ENCODE assay signal across 9 cellular contexts in genomic region chr6:144149558-144149893, GRCh38. TPM values are rescaled to one million over a fixed set of nuclear protein-coding genes. Genes with fewer than 3 reads are reported as not detected.
A peak's percentile ranks its signal among the peaks of the same experiment; 100 is the strongest.
DNase-seq lines count a peak whose midpoint lies in the region; ATAC-seq, FAIRE-seq and TF ChIP-seq lines count a peak whose summit lies in the region.
"Had no signal": no experiment of that assay in that cellular context is flagged by ENCODE, and none has a peak within 500 bp of the region (broad histone marks: within the 10 kb centered on the region; RNA-seq: fewer than 3 reads in every experiment).

No MANE protein-coding gene starts in this region.

- H3K27me3 ChIP-seq in K562 (ENCODE audit: control insufficient read depth in 2 of 2, insufficient read depth in 2 of 2, low read length in 2 of 2) (peaks cover 17 to 29% of the 10 kb centered on the region in 2 experiments; a peak in 4 of 5 replicates), small intestine (ENCODE audit: control insufficient read depth in 2 of 2, insufficient read depth in 2 of 2, low read length in 2 of 2) (no peaks in the 10 kb centered on the region)

- H3K4me3 ChIP-seq in K562: peak overlapping the region; percentile 51; the same call in 1 of the 2 replicates
- peak overlapping the region in 1 of 2 donors; percentile 71 for H3K4me3 ChIP-seq in small intestine (ENCODE audit: low read depth in 1 of 2, low read length in 2 of 2)

- FAIRE-seq in K562 (lab: Jason Lieb, UNC) (no peak), small intestine (lab: Jason Lieb, UNC) (no peak)
- FAIRE-seq: G401.6 had no signal

- H3K27ac ChIP-seq in K562 (ENCODE audit: extremely low read depth, low read depth, low read length) (no peak overlapping the region), small intestine (ENCODE audit: low read depth in 1 of 2, low read length in 1 of 2) (peak overlapping the region in 1 of 2 donors; percentile 89)

- no peaks in the 10 kb centered on the region for H3K9me3 ChIP-seq in K562 (replicated peaks; ENCODE audit: control insufficient read depth, insufficient read depth, low read depth, low read length)
- no peaks in the 10 kb centered on the region for H3K9me3 ChIP-seq in small intestine (ENCODE audit: control insufficient read depth, low read depth)

- in situ Hi-C loops in K562 (cut with MboI): no loop called here

- no peaks in the 10 kb centered on the region for H3K36me3 ChIP-seq in K562 (ENCODE audit: control insufficient read depth, insufficient read depth, low read length)
- no peaks in the 10 kb centered on the region for H3K36me3 ChIP-seq in small intestine (ENCODE audit: control insufficient read depth in 2 of 2, insufficient read depth in 2 of 2, low read length in 2 of 2)

- no peak for DNase-seq in activated naive CD4-positive, alpha-beta T cell treated with anti-CD3 and anti-CD28 coated beads, Interleukin-2, amount 50 U/mL, for 16 hours
- DNase-seq in K562 (ENCODE audit: extremely low read depth in 1 of 4, low spot score in 3 of 4) (no peak), memory B cell (ENCODE audit: low spot score in 2 of 2) (no peak), ureter (ENCODE audit: low spot score) (peak; percentile 48), small intestine (no peak), NCI-H446 treated with DMSO at 0.1 percent for 48 hours (lab: John Stamatoyannopoulos, UW) (no peak)

- CTCF ChIA-PET in K562 (lab: Yijun Ruan, JAX; ENCODE audit: low intra/inter-chr PET ratio): no interaction called here

- H3K9me3 Mint-ChIP-seq in activated naive CD4-positive, alpha-beta T cell treated with anti-CD3 and anti-CD28 coated beads, Interleukin-2, amount 50 U/mL, for 24 hours: no peaks in the 10 kb centered on the region
- no peaks in the 10 kb centered on the region for H3K9me3 Mint-ChIP-seq in memory B cell

- no peaks in the 10 kb centered on the region for H3K27me3 Mint-ChIP-seq in activated naive CD4-positive, alpha-beta T cell treated with anti-CD3 and anti-CD28 coated beads, Interleukin-2, amount 50 U/mL, for 24 hours
- H3K27me3 Mint-ChIP-seq in memory B cell: no peaks in the 10 kb centered on the region

- no peak for TF ChIP-seq POLR2A in K562 (conservative IDR thresholded peaks at IDR 0.05)

- peak overlapping the region; percentile 83 for H3K4me3 Mint-ChIP-seq in activated naive CD4-positive, alpha-beta T cell treated with anti-CD3 and anti-CD28 coated beads, Interleukin-2, amount 50 U/mL, for 24 hours
- H3K4me3 Mint-ChIP-seq in memory B cell: peak overlapping the region; percentile 92

- TF ChIP-seq CTCF in K562 (IDR thresholded peaks at IDR 0.05 in 2 of 3, conservative IDR thresholded peaks at IDR 0.05 in 1 of 3; ENCODE audit: insufficient read depth in 2 of 3, low read depth in 1 of 3, low read length in 3 of 3): no peak

- 48% methylated on average over 14 of the region's 14 CpGs for WGBS in K562 (ENCODE audit: insufficient coverage, low coverage, missing lambda C conversion rate)
- 34 to 54% (median 43%) methylated on average over 14 of the region's 14 CpGs for WGBS in small intestine, 3 donors

- intact Hi-C loops in K562 (cut with micrococcal nuclease): no loop called here

- peaks cover 13% of the 10 kb centered on the region for H3K36me3 Mint-ChIP-seq in activated naive CD4-positive, alpha-beta T cell treated with anti-CD3 and anti-CD28 coated beads, Interleukin-2, amount 50 U/mL, for 24 hours
- no peaks in the 10 kb centered on the region for H3K36me3 Mint-ChIP-seq in memory B cell

- no peaks in the 10 kb centered on the region for H3K9me1 ChIP-seq in K562 (ENCODE audit: control insufficient read depth, insufficient read depth, low read length)

- no peaks in the 10 kb centered on the region for H3K79me2 ChIP-seq in K562 (ENCODE audit: control insufficient read depth, insufficient read depth, low read length)

- no TSS peak for BruUV-seq in K562 (replicated peaks; lab: Mats Ljungman, UMichigan)

- TF ChIP-seq RAD21 in K562 (CRISPR knock-in tag; conservative IDR thresholded peaks at IDR 0.05 in 1 of 2, IDR thresholded peaks at IDR 0.05 in 1 of 2): no peak

- H4K20me1 ChIP-seq in K562 (replicated peaks; ENCODE audit: control insufficient read depth, insufficient read depth, low read length): no peaks in the 10 kb centered on the region

- POLR2A ChIA-PET in K562 (lab: Yijun Ruan, JAX): interaction anchor here (1.2 kb wide), 1 partner anchor 33 kb away, joined by 3 read pairs; no protein-coding TSS in a partner anchor

- peak overlapping the region; percentile 73; the same call in 1 of the 2 replicates for H2AFZ ChIP-seq in K562 (ENCODE audit: low read depth, low read length)

- H3K4me2 ChIP-seq in K562 (ENCODE audit: insufficient read depth, low read length): peak overlapping the region; percentile 64

- peaks cover 37% of the 10 kb centered on the region for H3K4me1 Mint-ChIP-seq in activated naive CD4-positive, alpha-beta T cell treated with anti-CD3 and anti-CD28 coated beads, Interleukin-2, amount 50 U/mL, for 24 hours
- peaks cover 17% of the 10 kb centered on the region for H3K4me1 Mint-ChIP-seq in memory B cell

- peak overlapping the region; percentile 90 for H3K27ac Mint-ChIP-seq in activated naive CD4-positive, alpha-beta T cell treated with anti-CD3 and anti-CD28 coated beads, Interleukin-2, amount 50 U/mL, for 24 hours
- H3K27ac Mint-ChIP-seq in memory B cell: peak overlapping the region; percentile 85

- H3K4me1 ChIP-seq in K562 (replicated peaks in 1 of 2; ENCODE audit: control insufficient read depth in 2 of 2, insufficient read depth in 2 of 2, low read length in 2 of 2) (peaks cover 7 to 16% of the 10 kb centered on the region in 2 experiments; a peak in 4 of 5 replicates), small intestine (ENCODE audit: control insufficient read depth in 2 of 2, insufficient read depth in 1 of 2, low read depth in 1 of 2, low read length in 1 of 2) (no peaks in the 10 kb centered on the region)

- TF ChIP-seq EP300 in K562 (IDR thresholded peaks at IDR 0.05; ENCODE audit: low read length): no peak

- ATAC-seq in K562: no peak
- no peak for ATAC-seq in memory B cell (ENCODE audit: low read depth)
- no peak for ATAC-seq in GM19452 (IDR thresholded peaks at IDR 0.05; ENCODE audit: unreplicated experiment)

- peak overlapping the region in 1 of 2 experiments; percentile 88; a peak in 1 of 4 replicates for H3K9ac ChIP-seq in K562 (ENCODE audit: insufficient read depth in 1 of 2, low read depth in 2 of 2, low read length in 2 of 2)

RNA-seq across cellular contexts. Expression of gene STX11, which starts 0.8 kb away (rescaled TPM):
- 0.44 TPM in 1 of 2 replicates, not detected in the other for total RNA-seq in K562 (2011; cell fraction: chromatin; rRNA removed; ENCODE audit: low replicate concordance)
- 0.17 TPM in 1 of 2 replicates, not detected in the other for total RNA-seq in K562 (2011; cell fraction: nucleolus; rRNA removed)
- 0.38 and 0.44 TPM in 2 replicates for total RNA-seq in K562 (2011; cell fraction: nucleoplasm; rRNA removed)
- total RNA-seq in K562 (2014; rRNA removed): 0.73 and 0.86 TPM in 2 replicates
- 0.29 and 0.45 TPM in 2 replicates for total RNA-seq in K562 (2014; rRNA removed; fragmentation: Illumina TruSeq; extraction: Trizol)
- 0.51 and 0.53 TPM in 2 replicates for total RNA-seq in K562 (2015; rRNA removed; fragmentation: Illumina TruSeq; extraction: Trizol)
- total RNA-seq in K562 (2021): 0.47 and 0.51 TPM in 2 replicates
- 0.40 and 1.2 TPM in 2 replicates for polyA plus RNA-seq in K562 (2011; rRNA removed)
- polyA plus RNA-seq in K562 (2011; cell fraction: cytosol; rRNA removed): 0.31 and 1.0 TPM in 2 replicates
- polyA plus RNA-seq in K562 (2011; cell fraction: nucleus; rRNA removed): 0.23 and 0.87 TPM in 2 replicates
- polyA plus RNA-seq in K562 (2012): 0.40 and 0.73 TPM in 2 replicates
- 0.54 and 0.56 TPM in 2 replicates for polyA plus RNA-seq in K562 (2014; fragmentation: Illumina TruSeq; extraction: Trizol)
- under 1 TPM; 0.06 to 0.07 TPM for polyA plus RNA-seq in K562 (2014; fragmentation: Nextera tagmentation; extraction: Ambion mirVana)
- polyA plus RNA-seq in K562 (2014; rRNA removed): 0.29 and 1.6 TPM in 2 replicates
- 0.21 and 1.1 TPM in 2 replicates for polyA minus RNA-seq in K562 (2011; rRNA and poly(A)+ RNA removed)
- 0.91 TPM in 1 of 2 replicates, not detected in the other for polyA minus RNA-seq in K562 (2011; cell fraction: cytosol; rRNA and poly(A)+ RNA removed)
- polyA minus RNA-seq in K562 (2011; cell fraction: nucleus; rRNA and poly(A)+ RNA removed): 0.13 and 1.3 TPM in 2 replicates
- total RNA-seq in ureter: 5.8 TPM
- 1 to 10 TPM in 2 of 3 donors, not detected in 1; 3.2 to 4.4 TPM for polyA plus RNA-seq in small intestine

RNA-seq across cellular contexts. Expression of gene SF3B5, which starts 54.2 kb away (rescaled TPM):
- total RNA-seq in K562 (2011; cell fraction: chromatin; rRNA removed; ENCODE audit: low replicate concordance): 24.3 and 54.9 TPM in 2 replicates
- total RNA-seq in K562 (2011; cell fraction: nucleolus; rRNA removed): 129 and 134 TPM in 2 replicates
- total RNA-seq in K562 (2011; cell fraction: nucleoplasm; rRNA removed): 82.1 and 112 TPM in 2 replicates
- total RNA-seq in K562 (2014; rRNA removed) (292 and 479 TPM in 2 replicates), K562 (2014; rRNA removed; fragmentation: Illumina TruSeq; extraction: Trizol) (133 and 238 TPM in 2 replicates), K562 (2015; rRNA removed; fragmentation: Illumina TruSeq; extraction: Trizol) (337 and 357 TPM in 2 replicates), K562 (2021) (399 and 440 TPM in 2 replicates), ureter (110 TPM)
- polyA plus RNA-seq in K562 (2011; rRNA removed) (407 and 453 TPM in 2 replicates), K562 (2014; fragmentation: Illumina TruSeq; extraction: Trizol) (538 and 635 TPM in 2 replicates), K562 (2014; fragmentation: Nextera tagmentation; extraction: Ambion mirVana) (1,000 to 10,000 TPM; 1,065 to 1,211 TPM), K562 (2014; rRNA removed) (552 and 569 TPM in 2 replicates), small intestine (100 to 1,000 TPM; 212 to 363 (median 281) TPM)
- 924 and 1,390 TPM in 2 replicates for polyA plus RNA-seq in K562 (2011; cell fraction: cytosol; rRNA removed)
- 281 and 290 TPM in 2 replicates for polyA plus RNA-seq in K562 (2011; cell fraction: nucleus; rRNA removed)
- 381 and 451 TPM in 2 replicates for polyA plus RNA-seq in K562 (2012)
- 129 and 212 TPM in 2 replicates for polyA minus RNA-seq in K562 (2011; rRNA and poly(A)+ RNA removed)
- polyA minus RNA-seq in K562 (2011; cell fraction: cytosol; rRNA and poly(A)+ RNA removed): 181 and 196 TPM in 2 replicates
- polyA minus RNA-seq in K562 (2011; cell fraction: nucleus; rRNA and poly(A)+ RNA removed): 64.5 and 102 TPM in 2 replicates
